ENCODE assay signal across 3 cellular contexts in the genomic region with DNA sequence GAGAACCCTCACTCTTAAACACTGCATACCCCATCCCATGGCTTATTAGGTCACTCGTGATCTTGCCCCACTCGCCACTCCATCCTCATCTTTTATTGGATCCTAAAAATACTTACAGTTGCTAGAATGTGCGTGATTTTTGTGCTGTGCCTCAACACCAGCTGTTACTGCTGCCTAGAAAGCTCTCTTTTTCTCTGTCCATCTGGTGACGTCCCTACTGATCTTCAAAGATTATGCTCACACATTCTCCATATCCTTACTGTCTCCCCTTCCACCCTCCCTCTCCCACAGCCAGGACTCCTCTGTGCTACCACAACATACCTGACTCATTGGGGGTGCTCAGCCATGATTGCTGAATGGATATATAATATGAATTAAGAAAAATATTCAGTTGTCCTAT.
A peak's percentile ranks its signal among the peaks of the same experiment; 100 is the strongest.
TF ChIP-seq lines count a peak whose summit lies in the region.

No MANE protein-coding gene starts in this region.

TF ChIP-seq in SK-N-SH, 30 proteins besides CTCF, POLR2A, EP300 and RAD21:
- no peak for TF ChIP-seq FOXM1 (IDR thresholded peaks at IDR 0.05; ENCODE audit: low read depth)
- no peak for TF ChIP-seq REST (IDR thresholded peaks at IDR 0.05; ENCODE audit: low read depth, low read length)
- TF ChIP-seq EZH2phosphoT487 (IDR thresholded peaks at IDR 0.05; ENCODE audit: borderline replicate concordance, low read depth): no peak
- peak; percentile 29; the same call in 1 of the 2 replicates for TF ChIP-seq GATA2 (CRISPR knock-in tag; IDR thresholded peaks at IDR 0.05)
- no peak for TF ChIP-seq SIN3A (IDR thresholded peaks at IDR 0.05; ENCODE audit: borderline replicate concordance, low read depth, low read length)
- no peak for TF ChIP-seq TCF12 (IDR thresholded peaks at IDR 0.05)

TF ChIP-seq in SK-N-SH treated with all-trans-retinoic acid at 6 μM for 48 hours, 23 proteins besides CTCF, POLR2A, EP300 and RAD21:
- TF ChIP-seq CSDC2 (CRISPR knock-in tag; IDR thresholded peaks at IDR 0.05) (no peak), TOX (CRISPR knock-in tag; IDR thresholded peaks at IDR 0.05; ENCODE audit: borderline replicate concordance) (no peak), ISL1 (CRISPR knock-in tag; IDR thresholded peaks at IDR 0.05) (no peak), RARB (CRISPR knock-in tag; IDR thresholded peaks at IDR 0.05) (no peak), GLIS3 (CRISPR knock-in tag; IDR thresholded peaks at IDR 0.05) (no peak), ZFP3 (CRISPR knock-in tag; IDR thresholded peaks at IDR 0.05) (no peak), ESRRG (CRISPR knock-in tag; IDR thresholded peaks at IDR 0.05) (no peak), ARNTL (CRISPR knock-in tag; IDR thresholded peaks at IDR 0.05; ENCODE audit: borderline replicate concordance, low read depth) (no peak), BACH2 (CRISPR knock-in tag; IDR thresholded peaks at IDR 0.05; ENCODE audit: borderline replicate concordance) (no peak)
- TF ChIP-seq, protein P1, sequence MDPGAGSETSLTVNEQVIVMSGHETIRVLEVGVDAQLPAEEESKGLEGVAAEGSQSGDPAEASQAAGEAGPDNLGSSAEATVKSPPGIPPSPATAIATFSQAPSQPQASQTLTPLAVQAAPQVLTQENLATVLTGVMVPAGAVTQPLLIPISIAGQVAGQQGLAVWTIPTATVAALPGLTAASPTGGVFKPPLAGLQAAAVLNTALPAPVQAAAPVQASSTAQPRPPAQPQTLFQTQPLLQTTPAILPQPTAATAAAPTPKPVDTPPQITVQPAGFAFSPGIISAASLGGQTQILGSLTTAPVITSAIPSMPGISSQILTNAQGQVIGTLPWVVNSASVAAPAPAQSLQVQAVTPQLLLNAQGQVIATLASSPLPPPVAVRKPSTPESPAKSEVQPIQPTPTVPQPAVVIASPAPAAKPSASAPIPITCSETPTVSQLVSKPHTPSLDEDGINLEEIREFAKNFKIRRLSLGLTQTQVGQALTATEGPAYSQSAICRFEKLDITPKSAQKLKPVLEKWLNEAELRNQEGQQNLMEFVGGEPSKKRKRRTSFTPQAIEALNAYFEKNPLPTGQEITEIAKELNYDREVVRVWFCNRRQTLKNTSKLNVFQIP (CRISPR knock-in tag; IDR thresholded peaks at IDR 0.05; ENCODE audit: borderline replicate concordance, low read depth): no peak
- TF ChIP-seq, protein P2, sequence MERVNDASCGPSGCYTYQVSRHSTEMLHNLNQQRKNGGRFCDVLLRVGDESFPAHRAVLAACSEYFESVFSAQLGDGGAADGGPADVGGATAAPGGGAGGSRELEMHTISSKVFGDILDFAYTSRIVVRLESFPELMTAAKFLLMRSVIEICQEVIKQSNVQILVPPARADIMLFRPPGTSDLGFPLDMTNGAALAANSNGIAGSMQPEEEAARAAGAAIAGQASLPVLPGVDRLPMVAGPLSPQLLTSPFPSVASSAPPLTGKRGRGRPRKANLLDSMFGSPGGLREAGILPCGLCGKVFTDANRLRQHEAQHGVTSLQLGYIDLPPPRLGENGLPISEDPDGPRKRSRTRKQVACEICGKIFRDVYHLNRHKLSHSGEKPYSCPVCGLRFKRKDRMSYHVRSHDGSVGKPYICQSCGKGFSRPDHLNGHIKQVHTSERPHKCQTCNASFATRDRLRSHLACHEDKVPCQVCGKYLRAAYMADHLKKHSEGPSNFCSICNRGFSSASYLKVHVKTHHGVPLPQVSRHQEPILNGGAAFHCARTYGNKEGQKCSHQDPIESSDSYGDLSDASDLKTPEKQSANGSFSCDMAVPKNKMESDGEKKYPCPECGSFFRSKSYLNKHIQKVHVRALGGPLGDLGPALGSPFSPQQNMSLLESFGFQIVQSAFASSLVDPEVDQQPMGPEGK (CRISPR knock-in tag; IDR thresholded peaks at IDR 0.05; ENCODE audit: borderline replicate concordance): no peak
- TF ChIP-seq, protein P3, sequence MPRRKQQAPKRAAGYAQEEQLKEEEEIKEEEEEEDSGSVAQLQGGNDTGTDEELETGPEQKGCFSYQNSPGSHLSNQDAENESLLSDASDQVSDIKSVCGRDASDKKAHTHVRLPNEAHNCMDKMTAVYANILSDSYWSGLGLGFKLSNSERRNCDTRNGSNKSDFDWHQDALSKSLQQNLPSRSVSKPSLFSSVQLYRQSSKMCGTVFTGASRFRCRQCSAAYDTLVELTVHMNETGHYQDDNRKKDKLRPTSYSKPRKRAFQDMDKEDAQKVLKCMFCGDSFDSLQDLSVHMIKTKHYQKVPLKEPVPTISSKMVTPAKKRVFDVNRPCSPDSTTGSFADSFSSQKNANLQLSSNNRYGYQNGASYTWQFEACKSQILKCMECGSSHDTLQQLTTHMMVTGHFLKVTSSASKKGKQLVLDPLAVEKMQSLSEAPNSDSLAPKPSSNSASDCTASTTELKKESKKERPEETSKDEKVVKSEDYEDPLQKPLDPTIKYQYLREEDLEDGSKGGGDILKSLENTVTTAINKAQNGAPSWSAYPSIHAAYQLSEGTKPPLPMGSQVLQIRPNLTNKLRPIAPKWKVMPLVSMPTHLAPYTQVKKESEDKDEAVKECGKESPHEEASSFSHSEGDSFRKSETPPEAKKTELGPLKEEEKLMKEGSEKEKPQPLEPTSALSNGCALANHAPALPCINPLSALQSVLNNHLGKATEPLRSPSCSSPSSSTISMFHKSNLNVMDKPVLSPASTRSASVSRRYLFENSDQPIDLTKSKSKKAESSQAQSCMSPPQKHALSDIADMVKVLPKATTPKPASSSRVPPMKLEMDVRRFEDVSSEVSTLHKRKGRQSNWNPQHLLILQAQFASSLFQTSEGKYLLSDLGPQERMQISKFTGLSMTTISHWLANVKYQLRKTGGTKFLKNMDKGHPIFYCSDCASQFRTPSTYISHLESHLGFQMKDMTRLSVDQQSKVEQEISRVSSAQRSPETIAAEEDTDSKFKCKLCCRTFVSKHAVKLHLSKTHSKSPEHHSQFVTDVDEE (CRISPR knock-in tag; IDR thresholded peaks at IDR 0.05): no peak

TF ChIP-seq in K562, 482 proteins besides CTCF, POLR2A, EP300 and RAD21:
- TF ChIP-seq, protein P4, sequence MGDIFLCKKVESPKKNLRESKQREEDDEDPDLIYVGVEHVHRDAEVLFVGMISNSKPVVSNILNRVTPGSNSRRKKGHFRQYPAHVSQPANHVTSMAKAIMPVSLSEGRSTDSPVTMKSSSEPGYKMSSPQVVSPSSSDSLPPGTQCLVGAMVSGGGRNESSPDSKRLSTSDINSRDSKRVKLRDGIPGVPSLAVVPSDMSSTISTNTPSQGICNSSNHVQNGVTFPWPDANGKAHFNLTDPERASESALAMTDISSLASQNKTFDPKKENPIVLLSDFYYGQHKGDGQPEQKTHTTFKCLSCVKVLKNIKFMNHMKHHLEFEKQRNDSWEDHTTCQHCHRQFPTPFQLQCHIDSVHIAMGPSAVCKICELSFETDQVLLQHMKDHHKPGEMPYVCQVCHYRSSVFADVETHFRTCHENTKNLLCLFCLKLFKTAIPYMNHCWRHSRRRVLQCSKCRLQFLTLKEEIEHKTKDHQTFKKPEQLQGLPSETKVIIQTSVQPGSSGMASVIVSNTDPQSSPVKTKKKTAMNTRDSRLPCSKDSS (IDR thresholded peaks at IDR 0.05; ENCODE audit: low read depth, partially characterized antibody): no peak
- TF ChIP-seq MBD1 (CRISPR knock-in tag; IDR thresholded peaks at IDR 0.05) (no peak), PRMT5 (CRISPR knock-in tag; IDR thresholded peaks at IDR 0.05) (no peak), BCOR (IDR thresholded peaks at IDR 0.05) (no peak), HIVEP1 (CRISPR knock-in tag; IDR thresholded peaks at IDR 0.05) (no peak), RERE (CRISPR knock-in tag; IDR thresholded peaks at IDR 0.05; ENCODE audit: borderline replicate concordance) (no peak), MBD2 (IDR thresholded peaks at IDR 0.05; ENCODE audit: borderline replicate concordance, low read depth) (no peak)
- TF ChIP-seq, protein P5, sequence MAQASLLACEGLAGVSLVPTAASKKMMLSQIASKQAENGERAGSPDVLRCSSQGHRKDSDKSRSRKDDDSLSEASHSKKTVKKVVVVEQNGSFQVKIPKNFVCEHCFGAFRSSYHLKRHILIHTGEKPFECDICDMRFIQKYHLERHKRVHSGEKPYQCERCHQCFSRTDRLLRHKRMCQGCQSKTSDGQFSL (CRISPR knock-in tag; IDR thresholded peaks at IDR 0.05): no peak
- TF ChIP-seq, protein P5 (tag; IDR thresholded peaks at IDR 0.05): no peak
- TF ChIP-seq, protein P6, sequence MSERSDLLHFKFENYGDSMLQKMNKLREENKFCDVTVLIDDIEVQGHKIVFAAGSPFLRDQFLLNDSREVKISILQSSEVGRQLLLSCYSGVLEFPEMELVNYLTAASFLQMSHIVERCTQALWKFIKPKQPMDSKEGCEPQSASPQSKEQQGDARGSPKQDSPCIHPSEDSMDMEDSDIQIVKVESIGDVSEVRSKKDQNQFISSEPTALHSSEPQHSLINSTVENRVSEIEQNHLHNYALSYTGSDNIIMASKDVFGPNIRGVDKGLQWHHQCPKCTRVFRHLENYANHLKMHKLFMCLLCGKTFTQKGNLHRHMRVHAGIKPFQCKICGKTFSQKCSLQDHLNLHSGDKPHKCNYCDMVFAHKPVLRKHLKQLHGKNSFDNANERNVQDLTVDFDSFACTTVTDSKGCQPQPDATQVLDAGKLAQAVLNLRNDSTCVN (CRISPR knock-in tag; IDR thresholded peaks at IDR 0.05): no peak
TF ChIP-seq in K562: peak in this region for 0.
